8 cellular contexts compared by ENCODE assay signal in the genomic region with DNA sequence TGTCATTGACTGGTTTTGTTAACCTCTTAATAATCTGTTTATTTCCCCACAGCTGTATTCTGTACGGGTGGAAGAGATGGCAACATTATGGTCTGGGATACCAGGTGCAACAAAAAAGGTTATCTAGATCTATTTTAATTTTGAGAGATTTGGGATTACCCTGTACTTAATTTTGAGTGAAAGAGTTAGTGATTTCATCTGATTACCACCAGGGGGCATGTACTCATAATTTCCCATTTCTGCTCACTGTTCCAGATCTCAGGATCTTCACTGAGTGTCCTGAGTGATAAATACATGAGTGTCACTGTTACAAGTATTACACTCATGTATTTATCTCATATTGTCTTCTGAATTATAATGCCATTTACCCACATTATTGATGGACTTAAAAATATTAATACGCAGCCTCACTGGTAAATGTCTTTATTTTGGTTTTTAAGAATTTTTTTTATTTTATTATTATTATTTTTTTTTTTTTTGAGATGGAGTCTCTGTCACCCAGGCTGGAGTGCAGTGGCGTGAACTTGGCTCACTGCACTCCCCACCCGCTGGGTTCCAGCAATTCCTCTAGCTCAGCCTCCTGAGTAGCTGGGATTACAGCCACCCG.
A peak's percentile ranks its signal among the peaks of the same experiment; 100 is the strongest.
DNase-seq lines count a peak whose midpoint lies in the region; FAIRE-seq and TF ChIP-seq lines count a peak whose summit lies in the region.

No MANE protein-coding gene starts in this region.

- H3K9me3 ChIP-seq in tibial artery = no peaks in the 10 kb centered on the region

- FAIRE-seq in A204.1 (lab: Jason Lieb, UNC) = peak; percentile 19
- peak; percentile 93 for FAIRE-seq in islet of Langerhans (lab: Jason Lieb, UNC)

- intact Hi-C loops in tibial artery (cut with DNase I; ENCODE audit: low total_unique reads) = loop anchor here (5.0 kb wide), 1 partner anchor 389 kb away; no protein-coding TSS in a partner anchor

- no peaks in the 10 kb centered on the region for H3K36me3 ChIP-seq in tibial artery

- H3K27me3 ChIP-seq in tibial artery = no peaks in the 10 kb centered on the region

- DNase-seq in NCI-H2227 treated with DMSO at 0.1 percent for 48 hours (lab: John Stamatoyannopoulos, UW) (peak; percentile 12), astrocyte of the hippocampus (ENCODE audit: low read depth, low spot score) (peak; percentile 39), tibial artery (no peak), NCI-H128 (lab: John Stamatoyannopoulos, UW; ENCODE audit: unreplicated experiment) (no peak), NCI-H1048 (lab: John Stamatoyannopoulos, UW) (no peak)

- TF ChIP-seq CTCF in GM12872 (IDR thresholded peaks at IDR 0.05; ENCODE audit: insufficient read depth, low read depth, low read length) (peak; percentile 58), tibial artery (IDR thresholded peaks at IDR 0.05) (peak; percentile 60 to 68)

- H3K4me1 ChIP-seq in tibial artery = no peaks in the 10 kb centered on the region

- no peak overlapping the region for H3K27ac ChIP-seq in tibial artery

- H3K4me3 ChIP-seq in tibial artery = no peak overlapping the region

Comparison
In these comparisons a context has a peak if more than half of its experiments do, and no peak if none do; other contexts are left out.
1. DNase-seq: peak in NCI-H2227 treated with DMSO at 0.1 percent for 48 hours (single experiment) and astrocyte of the hippocampus (single experiment); none in tibial artery (0 of 2), NCI-H128 (single experiment) and NCI-H1048 (single experiment).